24 cellular contexts compared by ENCODE assay signal in genomic region chr1:152447484-152447883, GRCh38. TPM values are rescaled to one million over a fixed set of nuclear protein-coding genes. Genes with fewer than 3 reads are reported as not detected.
"Had no signal": no experiment of that assay in that cellular context is flagged by ENCODE, and none has a peak within 500 bp of the region (broad histone marks: within the 10 kb centered on the region; RNA-seq: fewer than 3 reads in every experiment).

No MANE protein-coding gene starts in this region.

- FAIRE-seq: HTR-8/SVneo, RCC 7860 had no signal

- H3K27me3 ChIP-seq: MG63, SJSA1 had no signal

- DNase-seq: Karpas-422, KBM-7, MG63, NCI-H1092, NCI-H1105 treated with DMSO at 0.1 percent for 48 hours, NCI-H1417 treated with DMSO at 0.1 percent for 48 hours, NCI-H146, NCI-H1694 treated with DMSO at 0.1 percent for 48 hours, NCI-H1930, NCI-H2081, NCI-H2107, NCI-H446, NCI-H510A, NCI-H524 treated with DMSO at 0.1 percent for 48 hours, NCI-H69, NCI-H774, Right ventricle myocardium superior, RPMI8226, SIG-M5 had no signal

- H3K4me3 ChIP-seq: MG63, SJSA1, SK-N-MC had no signal

- H3K27ac ChIP-seq: HL-60, SJSA1, SK-N-MC had no signal

- H3K36me3 ChIP-seq: MG63, SJSA1 had no signal

- H3K9me3 ChIP-seq: MG63, SJSA1 had no signal

RNA-seq across cellular contexts. Expression of gene CRNN, which starts 33.4 kb away (rescaled TPM):
- total RNA-seq: Right ventricle myocardium superior had no signal
